ENCODE assay signal across 8 cellular contexts in genomic region chr5:132427285-132428146, GRCh38. TPM values are rescaled to one million over a fixed set of nuclear protein-coding genes. Genes with fewer than 3 reads are reported as not detected.
DNase-seq lines count a peak whose midpoint lies in the region; ATAC-seq and TF ChIP-seq lines count a peak whose summit lies in the region.

No MANE protein-coding gene starts in this region.

- peak overlapping the region; percentile 42 for H3K4me2 ChIP-seq in SK-N-SH

- H3K4me3 ChIP-seq in CD4-positive, CD25-positive, alpha-beta regulatory T cell (ENCODE audit: low read depth, low read length): peak overlapping the region; percentile 18
- H3K4me3 ChIP-seq in SK-N-SH (ENCODE audit: low read depth in 2 of 2, low read length in 1 of 2): no peak overlapping the region
- no peak overlapping the region for H3K4me3 ChIP-seq in left lung
- peak overlapping the region in 1 of 4 donors; percentile 34 for H3K4me3 ChIP-seq in stomach

- H3K79me2 ChIP-seq in SK-N-SH (ENCODE audit: insufficient read depth): no peaks in the 10 kb centered on the region

- peak overlapping the region; percentile 79 to 89 (median 82) for H3K4me3 Mint-ChIP-seq in CD4-positive, CD25-positive, alpha-beta regulatory T cell
- H3K4me3 Mint-ChIP-seq in activated naive CD8-positive, alpha-beta T cell treated with anti-CD3 and anti-CD28 coated beads, Interleukin-2, amount 10 ng/mL, durations not matched to agents 7 days and 5 days: peak overlapping the region; percentile 85

- WGBS in SK-N-SH (ENCODE audit: low lambda C conversion rate): 88% methylated on average over 5 of the region's 6 CpGs
- WGBS in stomach, 5 donors: 22 to 35% (median 25%) methylated on average over 6 of the region's 6 CpGs

- peak overlapping the region; percentile 95 to 100 (median 98) for H3K27ac Mint-ChIP-seq in CD4-positive, CD25-positive, alpha-beta regulatory T cell
- H3K27ac Mint-ChIP-seq in activated naive CD8-positive, alpha-beta T cell treated with anti-CD3 and anti-CD28 coated beads, Interleukin-2, amount 10 ng/mL, durations not matched to agents 7 days and 5 days: peak overlapping the region; percentile 95

- intact Hi-C loops in left lung (cut with DNase I): no loop called here
- intact Hi-C loops in stomach (cut with DNase I; ENCODE audit: low total_unique reads): no loop called here

- no peaks in the 10 kb centered on the region for H4K20me1 ChIP-seq in SK-N-SH (ENCODE audit: insufficient read depth)

- H3K9ac ChIP-seq in SK-N-SH: peak overlapping the region; percentile 37; the same call in 1 of the 2 replicates

- no peaks in the 10 kb centered on the region for H3K9me2 ChIP-seq in SK-N-SH

- H3K4me1 Mint-ChIP-seq in CD4-positive, CD25-positive, alpha-beta regulatory T cell: peaks cover 37 to 100% (median 87%) of the 10 kb centered on the region in 4 donors
- H3K4me1 Mint-ChIP-seq in activated naive CD8-positive, alpha-beta T cell treated with anti-CD3 and anti-CD28 coated beads, Interleukin-2, amount 10 ng/mL, durations not matched to agents 7 days and 5 days: peaks cover 90% of the 10 kb centered on the region

- CTCF ChIA-PET in SK-N-SH (lab: Yijun Ruan, JAX): interaction anchor here (0.7 to 6.4 kb wide), 17 partner anchors 10 to 393 kb away, joined by 3 to 50 read pairs (median 6); partner anchors contain the start of gene IRF1

- H3K36me3 Mint-ChIP-seq in CD4-positive, CD25-positive, alpha-beta regulatory T cell: peaks cover 35% of the 10 kb centered on the region
- peaks cover 40% of the 10 kb centered on the region for H3K36me3 Mint-ChIP-seq in activated naive CD8-positive, alpha-beta T cell treated with anti-CD3 and anti-CD28 coated beads, Interleukin-2, amount 10 ng/mL, durations not matched to agents 7 days and 5 days

- peaks cover 14% of the 10 kb centered on the region for H3K36me3 ChIP-seq in CD4-positive, CD25-positive, alpha-beta regulatory T cell (ENCODE audit: control insufficient read depth, insufficient read depth, low read length)
- H3K36me3 ChIP-seq in SK-N-SH (replicated peaks in 1 of 2; ENCODE audit: control insufficient read depth in 1 of 2, insufficient read depth in 2 of 2, low read length in 1 of 2): no peaks in the 10 kb centered on the region
- H3K36me3 ChIP-seq in left lung: peaks cover 0 to 6% of the 10 kb centered on the region in 2 donors
- H3K36me3 ChIP-seq in stomach: peaks cover 0 to 13% (median 6%) of the 10 kb centered on the region in 4 donors

- ATAC-seq in CD4-positive, CD25-positive, alpha-beta regulatory T cell (ENCODE audit: low read depth in 2 of 2): peak; percentile 62 to 64
- peak; percentile 55 for ATAC-seq in activated naive CD8-positive, alpha-beta T cell treated with anti-CD3 and anti-CD28 coated beads, Interleukin-2, amount 10 ng/mL, durations not matched to agents 7 days and 5 days (ENCODE audit: low read depth)
- ATAC-seq in left lung (peak; percentile 64), HG03565 (IDR thresholded peaks at IDR 0.05; ENCODE audit: unreplicated experiment) (no peak)

- POLR2A ChIA-PET in SK-N-SH (lab: Yijun Ruan, JAX): interaction anchor here (1.4 to 2.3 kb wide), 3 partner anchors 37 to 69 kb away, joined by 7 to 15 read pairs (median 13); partner anchors contain the start of gene IRF1
- POLR2A ChIA-PET in activated naive CD8-positive, alpha-beta T cell treated with anti-CD3 and anti-CD28 coated beads, Interleukin-2, amount 10 ng/mL, durations not matched to agents 7 days and 5 days (lab: Charles Lee): interaction anchor here (0.6 to 8.0 kb wide), 16 partner anchors 10 to 72 kb away, joined by 3 to 211 read pairs (median 36); partner anchors contain the start of gene IRF1

- peaks cover 100% of the 10 kb centered on the region for H3K4me1 ChIP-seq in CD4-positive, CD25-positive, alpha-beta regulatory T cell (ENCODE audit: control insufficient read depth, insufficient read depth, low read length, poor library complexity, severe bottlenecking)
- H3K4me1 ChIP-seq in SK-N-SH (ENCODE audit: control insufficient read depth in 1 of 2, insufficient read depth in 2 of 2, low read depth in 1 of 2, low read length in 1 of 2) (peaks cover 39 to 62% of the 10 kb centered on the region in 2 experiments), left lung (peaks cover 49 to 100% of the 10 kb centered on the region in 2 donors), stomach (peaks cover 81 to 100% (median 96%) of the 10 kb centered on the region in 4 donors)

- TF ChIP-seq EP300 in SK-N-SH (IDR thresholded peaks at IDR 0.05; ENCODE audit: borderline replicate concordance in 1 of 2, low read depth in 1 of 2, low read length in 1 of 2) (no peak), stomach (IDR thresholded peaks at IDR 0.05) (no peak)

- no peak overlapping the region for H2AFZ ChIP-seq in SK-N-SH (ENCODE audit: low read depth)

- no peaks in the 10 kb centered on the region for H3K9me3 ChIP-seq in CD4-positive, CD25-positive, alpha-beta regulatory T cell (ENCODE audit: control insufficient read depth in 2 of 2, low read length in 2 of 2)
- H3K9me3 ChIP-seq in SK-N-SH (no peaks in the 10 kb centered on the region), left lung (no peaks in the 10 kb centered on the region), stomach (no peaks in the 10 kb centered on the region)

- no peaks in the 10 kb centered on the region for H3K9me3 Mint-ChIP-seq in CD4-positive, CD25-positive, alpha-beta regulatory T cell
- H3K9me3 Mint-ChIP-seq in activated naive CD8-positive, alpha-beta T cell treated with anti-CD3 and anti-CD28 coated beads, Interleukin-2, amount 10 ng/mL, durations not matched to agents 7 days and 5 days: no peaks in the 10 kb centered on the region

- peak overlapping the region; percentile 92 for H3K27ac ChIP-seq in CD4-positive, CD25-positive, alpha-beta regulatory T cell (ENCODE audit: insufficient read depth, low read length, poor library complexity, severe bottlenecking)
- H3K27ac ChIP-seq in SK-N-SH (ENCODE audit: low read depth in 2 of 2, low read length in 1 of 2) (peak overlapping the region; percentile 78 to 80), left lung (peak overlapping the region; percentile 89 to 96), stomach (peak overlapping the region; percentile 78 to 100 (median 92))

- TF ChIP-seq RAD21 in SK-N-SH (IDR thresholded peaks at IDR 0.05; ENCODE audit: low read length): no peak

- H3K27me3 Mint-ChIP-seq in CD4-positive, CD25-positive, alpha-beta regulatory T cell: no peaks in the 10 kb centered on the region
- no peaks in the 10 kb centered on the region for H3K27me3 Mint-ChIP-seq in activated naive CD8-positive, alpha-beta T cell treated with anti-CD3 and anti-CD28 coated beads, Interleukin-2, amount 10 ng/mL, durations not matched to agents 7 days and 5 days

- H3K27me3 ChIP-seq in CD4-positive, CD25-positive, alpha-beta regulatory T cell (ENCODE audit: control insufficient read depth, insufficient read depth, low read length): no peaks in the 10 kb centered on the region
- H3K27me3 ChIP-seq in SK-N-SH (ENCODE audit: insufficient read depth): no peaks in the 10 kb centered on the region
- no peaks in the 10 kb centered on the region for H3K27me3 ChIP-seq in left lung
- no peaks in the 10 kb centered on the region for H3K27me3 ChIP-seq in stomach

- DNase-seq in CD4-positive, CD25-positive, alpha-beta regulatory T cell: peak; percentile 39 to 87 (median 75)
- DNase-seq in HT-29 (ENCODE audit: low spot score) (peak; percentile 67), SK-N-SH (peak; percentile 36), left lung (peak; percentile 69 to 89), stomach (peak; percentile 66), NCI-H1048 (lab: John Stamatoyannopoulos, UW) (no peak)
- peak; percentile 55 for DNase-seq in activated naive CD8-positive, alpha-beta T cell treated with anti-CD3 and anti-CD28 coated beads, Interleukin-2, amount 10 ng/mL, durations not matched to agents 7 days and 5 days

- peaks cover 11% of the 10 kb centered on the region for H3F3A ChIP-seq in SK-N-SH (replicated peaks; ENCODE audit: insufficient read depth)

- no peak for TF ChIP-seq CTCF in SK-N-SH (IDR thresholded peaks at IDR 0.05)
- no peak for TF ChIP-seq CTCF in left lung (IDR thresholded peaks at IDR 0.05)
- TF ChIP-seq CTCF in stomach (IDR thresholded peaks at IDR 0.05): no peak

- TF ChIP-seq POLR2A in stomach (IDR thresholded peaks at IDR 0.05): no peak

TF ChIP-seq in SK-N-SH, 30 proteins besides CTCF, POLR2A, EP300 and RAD21:
- TF ChIP-seq TCF12 (IDR thresholded peaks at IDR 0.05) (0 out of 2 replicates have a peak, but pooled peaks have one; percentile 6), RCOR1 (IDR thresholded peaks at IDR 0.05; ENCODE audit: low read length) (0 out of 2 replicates have a peak, but pooled peaks have one; percentile 16), FOXJ3 (CRISPR knock-in tag; IDR thresholded peaks at IDR 0.05) (0 out of 2 replicates have a peak, but pooled peaks have one; percentile 40), MEF2A (IDR thresholded peaks at IDR 0.05; ENCODE audit: borderline replicate concordance, low read depth) (no peak)

RNA-seq across cellular contexts. Expression of gene SLC22A5, which starts 58.0 kb away (rescaled TPM):
- total RNA-seq in CD4-positive, CD25-positive, alpha-beta regulatory T cell: 2.5 TPM
- polyA plus RNA-seq in CD4-positive, CD25-positive, alpha-beta regulatory T cell: 1 to 10 TPM in 3 of 4 donors, under 1 TPM in 1; 0.54 to 3.2 (median 1.7) TPM
- 6.6 and 11.9 TPM in 2 replicates for total RNA-seq in HT-29 (2014; rRNA removed; shearing (Covaris generic))
- polyA plus RNA-seq in SK-N-SH (2012; rRNA removed) (8.3 and 12.3 TPM in 2 replicates), stomach (1 to 10 TPM; 2.1 to 5.7 (median 3.0) TPM)
- 4.2 and 6.6 TPM in 2 replicates for polyA plus RNA-seq in SK-N-SH (2012; cell fraction: cytosol; rRNA removed)
- 25.1 and 38.8 TPM in 2 replicates for polyA plus RNA-seq in SK-N-SH (2012; cell fraction: nucleus; rRNA removed)
- 1 to 10 TPM; 5.1 to 6.0 TPM for total RNA-seq in activated naive CD8-positive, alpha-beta T cell treated with anti-CD3 and anti-CD28 coated beads, Interleukin-2, amount 10 ng/mL, durations not matched to agents 7 days and 5 days
- total RNA-seq in left lung (10 to 100 TPM in 1 of 2 donors, 1 to 10 TPM in 1; 9.5 to 10.4 TPM), stomach (10 to 100 TPM; 11.4 to 46.1 (median 37.5) TPM)
